Comparison of ENCODE assay signal across 10 cellular contexts in the genomic region with DNA sequence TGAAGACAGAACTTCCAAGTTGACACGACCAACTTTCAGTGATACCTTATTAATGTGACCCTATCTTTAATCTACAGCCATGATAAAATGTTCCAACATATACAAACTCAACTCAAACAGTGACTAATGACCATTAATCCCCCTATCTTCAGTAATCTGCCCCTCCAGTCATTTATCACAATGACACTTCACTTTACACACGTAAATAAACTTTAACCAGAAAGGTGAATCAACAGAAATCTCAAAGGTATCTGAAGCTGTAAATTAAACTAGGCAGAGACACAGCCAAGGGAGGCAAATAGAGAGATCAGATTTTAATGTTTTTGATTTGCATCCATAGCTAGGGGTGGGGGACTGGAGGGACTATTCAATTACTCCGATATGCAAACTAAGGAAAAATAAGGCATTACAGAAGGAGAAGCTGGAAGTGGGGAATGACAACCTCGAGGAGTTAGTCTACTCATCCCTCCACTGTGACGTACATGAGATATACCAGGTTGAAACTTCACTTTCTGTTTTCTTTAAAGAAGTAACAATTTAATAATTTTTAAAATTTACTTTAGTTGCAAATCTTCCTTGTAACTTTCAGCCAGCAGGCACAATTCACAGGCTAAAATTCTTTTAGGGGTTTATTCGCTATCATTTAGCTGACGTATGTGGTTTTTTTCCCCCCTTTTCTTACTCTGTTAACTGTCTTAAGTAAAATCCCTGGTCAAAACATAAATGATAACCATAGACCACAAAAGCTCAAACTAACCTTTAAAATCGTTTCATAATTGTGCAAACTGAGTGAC.
DNase-seq lines count a peak whose midpoint lies in the region; ATAC-seq, FAIRE-seq and TF ChIP-seq lines count a peak whose summit lies in the region.
"Had no signal": no experiment of that assay in that cellular context is flagged by ENCODE, and none has a peak within 500 bp of the region (broad histone marks: within the 10 kb centered on the region; RNA-seq: fewer than 3 reads in every experiment).

No MANE protein-coding gene starts in this region.

- no peak for DNase-seq in H54 (ENCODE audit: insufficient read length, low spot score)
- no peak for DNase-seq in SJCRH30
- peak; percentile 9 for DNase-seq in glomerular visceral epithelial cell (ENCODE audit: extremely low spot score)
- no peak for DNase-seq in stimulated activated naive B cell treated with anti-CD40 and anti-IgM and Interleukin-4, amounts not matched to agents 10 μg/mL and 1 μg/mL and 100 μg/mL, for 72 hours
- no peak for DNase-seq in T-helper 9 cell
- DNase-seq: cortex of kidney, NCI-H187 had no signal

- H3K9me3 ChIP-seq in SJCRH30 (replicated peaks) (no peaks in the 10 kb centered on the region), skeletal muscle tissue (ENCODE audit: control insufficient read depth in 3 of 3, low read length in 3 of 3) (no peaks in the 10 kb centered on the region)

- no peaks in the 10 kb centered on the region for H3K27me3 ChIP-seq in SJCRH30
- H3K27me3 ChIP-seq in skeletal muscle tissue (ENCODE audit: control insufficient read depth in 3 of 3, insufficient read depth in 3 of 3, low read length in 3 of 3) = no peaks in the 10 kb centered on the region

- no peaks in the 10 kb centered on the region for H3K9me3 Mint-ChIP-seq in stimulated activated naive B cell treated with anti-CD40 and anti-IgM and Interleukin-4, amounts not matched to agents 10 μg/mL and 1 μg/mL and 100 μg/mL, for 72 hours

- peak overlapping the region; percentile 82 for H3K4me3 ChIP-seq in SJCRH30
- peak overlapping the region; percentile 73 to 85 (median 77) for H3K4me3 ChIP-seq in skeletal muscle tissue (ENCODE audit: low read length in 3 of 3)

- H3K4me1 ChIP-seq in SJCRH30 = no peaks in the 10 kb centered on the region; the same call in none of the 2 replicates
- peaks cover 3 to 23% (median 15%) of the 10 kb centered on the region in 3 donors for H3K4me1 ChIP-seq in skeletal muscle tissue (ENCODE audit: control insufficient read depth in 3 of 3, insufficient read depth in 3 of 3, low read length in 3 of 3)

- peak overlapping the region; percentile 98; the same call in 1 of the 2 replicates for H3K27ac ChIP-seq in SJCRH30
- H3K27ac ChIP-seq in skeletal muscle tissue (ENCODE audit: low read depth, low read length) = peak overlapping the region; percentile 86

- peaks cover 0 to 11% of the 10 kb centered on the region in 2 donors for H3K27me3 Mint-ChIP-seq in stimulated activated naive B cell treated with anti-CD40 and anti-IgM and Interleukin-4, amounts not matched to agents 10 μg/mL and 1 μg/mL and 100 μg/mL, for 72 hours

- no peaks in the 10 kb centered on the region for H3K36me3 Mint-ChIP-seq in stimulated activated naive B cell treated with anti-CD40 and anti-IgM and Interleukin-4, amounts not matched to agents 10 μg/mL and 1 μg/mL and 100 μg/mL, for 72 hours

- no peak overlapping the region for H3K27ac Mint-ChIP-seq in stimulated activated naive B cell treated with anti-CD40 and anti-IgM and Interleukin-4, amounts not matched to agents 10 μg/mL and 1 μg/mL and 100 μg/mL, for 72 hours

- H3K9ac ChIP-seq in skeletal muscle tissue (ENCODE audit: low read depth in 1 of 3, low read length in 3 of 3) = peak overlapping the region; percentile 76 to 89 (median 82)

- H3K4me1 Mint-ChIP-seq in stimulated activated naive B cell treated with anti-CD40 and anti-IgM and Interleukin-4, amounts not matched to agents 10 μg/mL and 1 μg/mL and 100 μg/mL, for 72 hours = peaks cover 0 to 5% of the 10 kb centered on the region in 2 donors

- FAIRE-seq in H54 (lab: Jason Lieb, UNC) = peak; percentile 15

- H3K4me3 Mint-ChIP-seq in stimulated activated naive B cell treated with anti-CD40 and anti-IgM and Interleukin-4, amounts not matched to agents 10 μg/mL and 1 μg/mL and 100 μg/mL, for 72 hours = no peak overlapping the region

- no peak for ATAC-seq in stimulated activated naive B cell treated with anti-CD40 and anti-IgM and Interleukin-4, amounts not matched to agents 10 μg/mL and 1 μg/mL and 100 μg/mL, for 72 hours (replicated peaks)
- ATAC-seq in GM21390 (IDR thresholded peaks at IDR 0.05; ENCODE audit: unreplicated experiment) (no peak), HG03095 (IDR thresholded peaks at IDR 0.05; ENCODE audit: unreplicated experiment) (no peak)

- H3K36me3 ChIP-seq in SJCRH30 = no peaks in the 10 kb centered on the region
- no peaks in the 10 kb centered on the region for H3K36me3 ChIP-seq in skeletal muscle tissue (ENCODE audit: control insufficient read depth in 3 of 3, insufficient read depth in 3 of 3, low read length in 3 of 3)

- no peak for TF ChIP-seq POLR2A in H54 (IDR thresholded peaks at IDR 0.05; ENCODE audit: low read depth, low read length)
